8 cellular contexts compared by ENCODE assay signal in genomic region chr1:234699795-234700665, GRCh38.
DNase-seq lines count a peak whose midpoint lies in the region; TF ChIP-seq lines count a peak whose summit lies in the region.

No MANE protein-coding gene starts in this region.

- H3K27me3 ChIP-seq in rectal smooth muscle tissue (ENCODE audit: control insufficient read depth, insufficient read depth, low read length), result no peaks in the 10 kb centered on the region

- H3K27ac ChIP-seq in rectal smooth muscle tissue (ENCODE audit: low read depth, low read length), result peak overlapping the region; percentile 75

- H3K27me3 Mint-ChIP-seq in immature natural killer cell (ENCODE audit: low read depth in 3 of 3), result peaks cover 0 to 5% (median 2%) of the 10 kb centered on the region in 3 donors

- no peaks in the 10 kb centered on the region for H3K4me1 Mint-ChIP-seq in immature natural killer cell

- no peak for TF ChIP-seq POLR2A in erythroblast (IDR thresholded peaks at IDR 0.05; ENCODE audit: low read length)

- peak; percentile 48 for DNase-seq in activated naive CD4-positive, alpha-beta T cell treated with Interleukin-2 at 50 U/mL for 16 hours
- no peak for DNase-seq in activated naive CD4-positive, alpha-beta T cell (lab: John Stamatoyannopoulos, UW)
- DNase-seq in HCEC 1CT (peak; percentile 34), NCI-H2171 (lab: John Stamatoyannopoulos, UW) (peak; percentile 95), erythroblast (lab: John Stamatoyannopoulos, UW) (peak; percentile 41 to 64), immature natural killer cell (no peak), SIG-M5 treated with dmso at 0.1 percent for 504 hours (lab: John Stamatoyannopoulos, UW; ENCODE audit: unreplicated experiment) (no peak)

- no peak overlapping the region for H3K4me3 Mint-ChIP-seq in immature natural killer cell

- peaks cover 18% of the 10 kb centered on the region for H3K4me1 ChIP-seq in rectal smooth muscle tissue (ENCODE audit: control insufficient read depth, insufficient read depth, low read length)

- H3K9me3 Mint-ChIP-seq in immature natural killer cell, result no peaks in the 10 kb centered on the region

- H3K36me3 ChIP-seq in rectal smooth muscle tissue (ENCODE audit: control insufficient read depth, insufficient read depth, low read length), result no peaks in the 10 kb centered on the region

- H3K9ac ChIP-seq in rectal smooth muscle tissue (ENCODE audit: low read length), result no peak overlapping the region

- H3K4me3 ChIP-seq in rectal smooth muscle tissue (ENCODE audit: low read length), result no peak overlapping the region

- peaks cover 0 to 3% (median 0%) of the 10 kb centered on the region in 3 donors for H3K36me3 Mint-ChIP-seq in immature natural killer cell

- no peak overlapping the region for H3K27ac Mint-ChIP-seq in immature natural killer cell

Comparison
In these comparisons a context has a peak if more than half of its experiments do, and no peak if none do; other contexts are left out.
1. DNase-seq: peak in activated naive CD4-positive, alpha-beta T cell treated with Interleukin-2 at 50 U/mL for 16 hours (single experiment), HCEC 1CT (single experiment), NCI-H2171 (single experiment) and erythroblast (2 of 2); none in activated naive CD4-positive, alpha-beta T cell (0 of 4), immature natural killer cell (0 of 3) and SIG-M5 treated with dmso at 0.1 percent for 504 hours (single experiment).